In genomic region chrX:23503835-23504539, GRCh38 we compare ENCODE assay signal across 8 cellular contexts.
DNase-seq lines count a peak whose midpoint lies in the region; ATAC-seq and TF ChIP-seq lines count a peak whose summit lies in the region.

No MANE protein-coding gene starts in this region.

- H3K9me3 ChIP-seq in BE2C (no peaks in the 10 kb centered on the region), ovary (no peaks in the 10 kb centered on the region)

- ATAC-seq in left colon (peak; percentile 94), HG02981 (IDR thresholded peaks at IDR 0.05; ENCODE audit: unreplicated experiment) (no peak), HG03457 (IDR thresholded peaks at IDR 0.05; ENCODE audit: unreplicated experiment) (no peak)

- TF ChIP-seq CTCF in BE2C (IDR thresholded peaks at IDR 0.05; ENCODE audit: low read depth, low read length) (no peak), astrocyte of the cerebellum (IDR thresholded peaks at IDR 0.05; ENCODE audit: low read depth, low read length, missing control alignments) (no peak), ovary (IDR thresholded peaks at IDR 0.05) (no peak)

- DNase-seq in BE2C: peak; percentile 65
- DNase-seq in NCI-H1417 treated with DMSO at 0.1 percent for 48 hours (lab: John Stamatoyannopoulos, UW): peak; percentile 70
- DNase-seq in astrocyte of the cerebellum (ENCODE audit: low read depth): peak; percentile 80
- DNase-seq in left colon: peak; percentile 61 to 69
- no peak for DNase-seq in ovary
- no peak for DNase-seq in activated T-cell treated with anti-CD3 and anti-CD28 coated beads, Interleukin-2, amount 50 U/mL, for 48 hours

- no peak overlapping the region for H3K4me3 ChIP-seq in BE2C (ENCODE audit: low read depth, low read length)
- H3K4me3 ChIP-seq in astrocyte of the cerebellum (ENCODE audit: low read depth, low read length): no peak overlapping the region
- H3K4me3 ChIP-seq in ovary: no peak overlapping the region

- intact Hi-C loops in left colon (cut with DNase I, micrococcal nuclease): no loop called here
- intact Hi-C loops in ovary (cut with DNase I): no loop called here

- WGBS in ovary, 3 donors: 46 to 64% (median 53%) methylated on average over 8 of the region's 8 CpGs

- H3K4me1 ChIP-seq in BE2C: peaks cover 3% of the 10 kb centered on the region; the same call in 1 of the 2 replicates
- H3K4me1 ChIP-seq in ovary (ENCODE audit: insufficient read depth): no peaks in the 10 kb centered on the region

- no peak for TF ChIP-seq POLR2A in ovary (IDR thresholded peaks at IDR 0.05)

- no peaks in the 10 kb centered on the region for H3K36me3 ChIP-seq in BE2C
- no peaks in the 10 kb centered on the region for H3K36me3 ChIP-seq in ovary

- in situ Hi-C loops in astrocyte of the cerebellum (cut with HindIII; ENCODE audit: low sequenced_read_pairs): no loop called here

- H3K27me3 ChIP-seq in BE2C (no peaks in the 10 kb centered on the region), ovary (no peaks in the 10 kb centered on the region)

- TF ChIP-seq EP300 in ovary (IDR thresholded peaks at IDR 0.05): no peak

- H3K27ac ChIP-seq in ovary: no peak overlapping the region

Comparison
In these comparisons a context has a peak if more than half of its experiments do, and no peak if none do; other contexts are left out.
1. DNase-seq: peak in BE2C (single experiment), NCI-H1417 treated with DMSO at 0.1 percent for 48 hours (single experiment), astrocyte of the cerebellum (single experiment) and left colon (2 of 2); none in ovary (0 of 5) and activated T-cell treated with anti-CD3 and anti-CD28 coated beads, Interleukin-2, amount 50 U/mL, for 48 hours (0 of 2).